ENCODE assay signal across 8 cellular contexts in genomic region chr7:25856056-25856780, GRCh38.
A peak's percentile ranks its signal among the peaks of the same experiment; 100 is the strongest.
DNase-seq lines count a peak whose midpoint lies in the region; ATAC-seq, FAIRE-seq and TF ChIP-seq lines count a peak whose summit lies in the region.

No MANE protein-coding gene starts in this region.

- peaks cover 4% of the 10 kb centered on the region; the same call in 1 of the 2 replicates for H3K9me3 ChIP-seq in SU-DHL-6 (ENCODE audit: insufficient read depth, low read length)

- TF ChIP-seq CTCF in AG09309 (IDR thresholded peaks at IDR 0.05; ENCODE audit: control insufficient read depth, insufficient read depth, low read depth, low read length, missing control alignments) (no peak), SU-DHL-6 (IDR thresholded peaks at IDR 0.05; ENCODE audit: insufficient read depth, low read length, poor library complexity, severe bottlenecking) (no peak)

- peak overlapping the region; percentile 81 for H3K4me2 ChIP-seq in SU-DHL-6 (ENCODE audit: low read depth, low read length, poor library complexity, severe bottlenecking)

- no peaks in the 10 kb centered on the region for H3K79me2 ChIP-seq in SU-DHL-6 (ENCODE audit: insufficient read depth, low read length)

- peak overlapping the region; percentile 83 for H2AFZ ChIP-seq in SU-DHL-6 (ENCODE audit: low read depth, low read length, severe bottlenecking)

- H4K20me1 ChIP-seq in SU-DHL-6 (ENCODE audit: low read depth, low read length) = no peaks in the 10 kb centered on the region

- FAIRE-seq in GM12892 (lab: Jason Lieb, UNC) = no peak

- H3F3A ChIP-seq in SU-DHL-6 (ENCODE audit: insufficient read depth) = peaks cover 20% of the 10 kb centered on the region

- H3K9me2 ChIP-seq in SU-DHL-6 (replicated peaks; ENCODE audit: insufficient read depth, low read length) = no peaks in the 10 kb centered on the region

- H3K36me3 ChIP-seq in SU-DHL-6 (ENCODE audit: low read length) = no peaks in the 10 kb centered on the region

- DNase-seq in AG09309 (ENCODE audit: low read depth) = no peak
- DNase-seq in islet precursor cell = no peak
- no peak for DNase-seq in GM12892 (ENCODE audit: insufficient read length)
- no peak for DNase-seq in NCI-H1048 (lab: John Stamatoyannopoulos, UW)

- H3K9ac ChIP-seq in SU-DHL-6 (ENCODE audit: low read length) = peak overlapping the region; percentile 63

- no peak for TF ChIP-seq POLR2A in GM12892 (IDR thresholded peaks at IDR 0.05; ENCODE audit: low read depth, low read length)

- no peaks in the 10 kb centered on the region for H3K27me3 ChIP-seq in SU-DHL-6 (ENCODE audit: low read length)
- H3K27me3 ChIP-seq in layer of hippocampus (ENCODE audit: control insufficient read depth, insufficient read depth, low read length) = peaks cover 52% of the 10 kb centered on the region

- H3K4me3 ChIP-seq in AG09309 (ENCODE audit: control insufficient read depth, low read depth, low read length) (peak overlapping the region; percentile 58), SU-DHL-6 (ENCODE audit: insufficient read depth, low read length, poor library complexity, severe bottlenecking) (peak overlapping the region; percentile 59)

- peak overlapping the region; percentile 35 for H3K27ac ChIP-seq in SU-DHL-6 (ENCODE audit: low read depth, low read length)
- H3K27ac ChIP-seq in layer of hippocampus (ENCODE audit: low read depth, low read length) = peak overlapping the region; percentile 35

- peak; percentile 9 for ATAC-seq in HG02885 (IDR thresholded peaks at IDR 0.05; ENCODE audit: poor library complexity, unreplicated experiment)
- no peak for ATAC-seq in GM18868 (IDR thresholded peaks at IDR 0.05; ENCODE audit: unreplicated experiment)
